ENCODE assay signal across 8 cellular contexts in the genomic region with DNA sequence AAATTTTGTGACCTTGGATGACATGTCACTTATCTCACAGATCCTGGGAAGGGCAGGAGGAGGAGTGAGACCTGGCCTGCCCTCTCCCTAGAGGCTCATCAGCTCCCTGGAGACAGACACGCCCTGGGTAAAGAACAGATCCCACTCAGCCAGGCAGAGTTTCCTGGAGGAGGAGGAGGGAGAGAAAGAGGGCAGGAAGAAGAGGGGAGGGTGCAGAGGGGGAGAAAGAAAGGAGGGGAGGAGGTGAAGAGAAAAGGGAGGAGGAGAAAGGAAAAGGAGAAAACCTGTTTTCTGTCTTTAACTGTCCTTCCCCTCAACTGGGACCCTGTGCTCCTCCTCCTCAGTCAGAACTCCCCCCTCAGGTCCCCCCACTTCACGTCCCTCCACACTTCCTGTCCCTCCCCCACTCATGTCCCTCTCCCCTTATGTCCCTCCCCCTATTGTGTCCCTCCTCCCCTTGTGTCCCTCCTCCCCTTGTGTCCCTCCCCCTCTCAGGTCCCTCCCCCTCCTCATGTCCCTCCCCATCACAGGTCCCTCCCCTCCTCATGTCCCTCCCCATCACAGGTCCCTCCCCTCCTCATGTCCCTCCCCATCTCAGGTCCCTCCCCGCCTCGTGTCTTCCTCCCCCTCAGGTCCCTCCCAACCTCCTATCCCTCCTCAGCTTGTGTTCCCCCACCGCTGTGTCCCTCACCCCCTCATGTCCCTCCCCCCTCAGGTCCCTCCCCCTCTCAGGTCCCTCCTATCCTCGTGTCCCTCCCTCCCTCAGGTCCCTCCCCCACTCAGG. TPM values are rescaled to one million over a fixed set of nuclear protein-coding genes. Genes with fewer than 3 reads are reported as not detected.
DNase-seq lines count a peak whose midpoint lies in the region; ATAC-seq, FAIRE-seq and TF ChIP-seq lines count a peak whose summit lies in the region.

No MANE protein-coding gene starts in this region.

- H3K79me2 ChIP-seq in ACC112 (ENCODE audit: control insufficient read depth, insufficient read depth, low read length, unreplicated experiment) (no peaks in the 10 kb centered on the region), endothelial cell of umbilical vein (ENCODE audit: control insufficient read depth, insufficient read depth, low read length) (no peaks in the 10 kb centered on the region)

- H3K27ac Mint-ChIP-seq in stimulated activated memory B cell treated with anti-CD40 and anti-IgM and Interleukin-4, amounts not matched to agents 10 μg/mL and 1 μg/mL and 100 μg/mL, for 72 hours, result no peak overlapping the region
- no peak overlapping the region for H3K27ac Mint-ChIP-seq in nephron progenitor cell

- H3K27me3 Mint-ChIP-seq in stimulated activated memory B cell treated with anti-CD40 and anti-IgM and Interleukin-4, amounts not matched to agents 10 μg/mL and 1 μg/mL and 100 μg/mL, for 72 hours, result peaks cover 3% of the 10 kb centered on the region
- H3K27me3 Mint-ChIP-seq in nephron progenitor cell (ENCODE audit: low read depth, poor library complexity), result peaks cover 6% of the 10 kb centered on the region

- intact Hi-C loops in endothelial cell of umbilical vein (cut with micrococcal nuclease), result no loop called here

- H3K4me2 ChIP-seq in endothelial cell of umbilical vein (ENCODE audit: insufficient read depth, low read length), result no peak overlapping the region

- peaks cover 20% of the 10 kb centered on the region for H3K4me1 Mint-ChIP-seq in stimulated activated memory B cell treated with anti-CD40 and anti-IgM and Interleukin-4, amounts not matched to agents 10 μg/mL and 1 μg/mL and 100 μg/mL, for 72 hours
- H3K4me1 Mint-ChIP-seq in nephron progenitor cell, result peaks cover 52% of the 10 kb centered on the region

- H3K36me3 ChIP-seq in ACC112 (ENCODE audit: insufficient read depth, low read length) (no peaks in the 10 kb centered on the region), endothelial cell of umbilical vein (ENCODE audit: control insufficient read depth in 2 of 2, extremely low read depth in 1 of 2, insufficient read depth in 2 of 2, low read length in 2 of 2) (no peaks in the 10 kb centered on the region)

- peak; percentile 39 for ATAC-seq in stimulated activated memory B cell treated with anti-CD40 and anti-IgM and Interleukin-4, amounts not matched to agents 10 μg/mL and 1 μg/mL and 100 μg/mL, for 72 hours
- ATAC-seq in HG03520 (IDR thresholded peaks at IDR 0.05; ENCODE audit: unreplicated experiment) (no peak), HG02763 (IDR thresholded peaks at IDR 0.05; ENCODE audit: unreplicated experiment) (no peak)

- no peaks in the 10 kb centered on the region for H4K20me1 ChIP-seq in endothelial cell of umbilical vein (replicated peaks; ENCODE audit: control insufficient read depth, extremely low read depth, insufficient read depth, low read length)

- H3K4me3 ChIP-seq in ACC112 (ENCODE audit: low read depth, low read length) (no peak overlapping the region), endothelial cell of umbilical vein (replicated peaks in 1 of 3; ENCODE audit: insufficient read depth in 1 of 3, low read depth in 1 of 3, low read length in 3 of 3) (no peak overlapping the region)

- no peak for TF ChIP-seq POLR2A in endothelial cell of umbilical vein (IDR thresholded peaks at IDR 0.05; ENCODE audit: low read depth, low read length)

- FAIRE-seq in endothelial cell of umbilical vein (lab: Jason Lieb, UNC), result peak; percentile 26

- no peak for TF ChIP-seq CTCF in endothelial cell of umbilical vein (IDR thresholded peaks at IDR 0.05; ENCODE audit: extremely low read depth in 1 of 2, insufficient read depth in 1 of 2, low read depth in 1 of 2, low read length in 2 of 2)
- TF ChIP-seq CTCF in nephron progenitor cell (IDR thresholded peaks at IDR 0.05), result no peak

- no peak overlapping the region for H3K9ac ChIP-seq in endothelial cell of umbilical vein (replicated peaks; ENCODE audit: extremely low read depth, insufficient read depth, low read length)

- no peak overlapping the region for H3K4me3 Mint-ChIP-seq in stimulated activated memory B cell treated with anti-CD40 and anti-IgM and Interleukin-4, amounts not matched to agents 10 μg/mL and 1 μg/mL and 100 μg/mL, for 72 hours
- no peak overlapping the region for H3K4me3 Mint-ChIP-seq in nephron progenitor cell

- H3K27ac ChIP-seq in ACC112 (ENCODE audit: low read depth, low read length) (peak overlapping the region; percentile 50), endothelial cell of umbilical vein (ENCODE audit: insufficient read depth, low read depth, low read length) (no peak overlapping the region)

- BruUV-seq in endothelial cell of umbilical vein (replicated peaks; lab: Mats Ljungman, UMichigan), result no TSS peak

- dilution Hi-C loops in endothelial cell of umbilical vein (cut with MboI; ENCODE audit: extremely low pct_ligation_motif_present, low sequenced_read_pairs), result no loop called here

- H3K27me3 ChIP-seq in ACC112 (ENCODE audit: insufficient read depth, low read length) (no peaks in the 10 kb centered on the region), endothelial cell of umbilical vein (ENCODE audit: control insufficient read depth in 2 of 2, insufficient read depth in 2 of 2, low read length in 2 of 2) (no peaks in the 10 kb centered on the region)

- H3K36me3 Mint-ChIP-seq in stimulated activated memory B cell treated with anti-CD40 and anti-IgM and Interleukin-4, amounts not matched to agents 10 μg/mL and 1 μg/mL and 100 μg/mL, for 72 hours, result peaks cover 4% of the 10 kb centered on the region
- no peaks in the 10 kb centered on the region for H3K36me3 Mint-ChIP-seq in nephron progenitor cell (ENCODE audit: low read depth)

- H3K9me3 ChIP-seq in endothelial cell of umbilical vein (replicated peaks; ENCODE audit: control insufficient read depth, insufficient read depth, low read length), result no peaks in the 10 kb centered on the region

- no peaks in the 10 kb centered on the region for H3K9me3 Mint-ChIP-seq in stimulated activated memory B cell treated with anti-CD40 and anti-IgM and Interleukin-4, amounts not matched to agents 10 μg/mL and 1 μg/mL and 100 μg/mL, for 72 hours
- no peaks in the 10 kb centered on the region for H3K9me3 Mint-ChIP-seq in nephron progenitor cell

- H2AFZ ChIP-seq in ACC112 (ENCODE audit: low read length, unreplicated experiment) (peak overlapping the region; percentile 91), endothelial cell of umbilical vein (ENCODE audit: low read depth, low read length) (peak overlapping the region; percentile 64)

- CTCF ChIA-PET in endothelial cell of umbilical vein (lab: Charles Lee), result interaction anchor here (0.6 to 1.4 kb wide), 2 partner anchors 10 to 120 kb away, joined by 3 to 4 read pairs; no protein-coding TSS in a partner anchor

- DNase-seq in HCEC 1CT (peak; percentile 43), OCI-M1 (lab: John Stamatoyannopoulos, UW) (peak; percentile 93), endothelial cell of umbilical vein (ENCODE audit: low read depth, low spot score) (no peak), nephron progenitor cell (no peak)

- H3K9me1 ChIP-seq in endothelial cell of umbilical vein (replicated peaks; ENCODE audit: control insufficient read depth, extremely low read depth, insufficient read depth, low read length), result no peaks in the 10 kb centered on the region

- H3K4me1 ChIP-seq in ACC112 (ENCODE audit: control insufficient read depth, insufficient read depth, low read length, unreplicated experiment) (peaks cover 49% of the 10 kb centered on the region), endothelial cell of umbilical vein (ENCODE audit: control insufficient read depth, extremely low read depth, insufficient read depth, low read length) (peaks cover 35% of the 10 kb centered on the region)

- POLR2A ChIA-PET in endothelial cell of umbilical vein (lab: Charles Lee), result interaction anchor here (0.7 kb wide), 1 partner anchor 9 kb away, joined by 6 read pairs; no protein-coding TSS in a partner anchor

TF ChIP-seq in endothelial cell of umbilical vein, 7 proteins besides CTCF, POLR2A, EP300 and RAD21:
- TF ChIP-seq GATA2 (IDR thresholded peaks at IDR 0.05; ENCODE audit: insufficient read depth, insufficient read length, low read depth, low read length) (no peak), EZH2 (IDR thresholded peaks at IDR 0.05; ENCODE audit: borderline replicate concordance, low read depth, low read length, severe bottlenecking) (no peak), MYC (IDR thresholded peaks at IDR 0.05; ENCODE audit: low read depth, low read length) (no peak), POLR2AphosphoS5 (IDR thresholded peaks at IDR 0.05; ENCODE audit: insufficient read depth, low read depth, low read length) (no peak), JUN (IDR thresholded peaks at IDR 0.05; ENCODE audit: borderline replicate concordance, insufficient read depth, insufficient read length, low read depth) (no peak), FOS (IDR thresholded peaks at IDR 0.05; ENCODE audit: borderline replicate concordance, insufficient read depth, low read length) (no peak), MAX (IDR thresholded peaks at IDR 0.05; ENCODE audit: insufficient read depth, insufficient read length) (no peak)

RNA-seq across cellular contexts. Expression of gene CGNL1, which starts 52.3 kb away (rescaled TPM):
- total RNA-seq in endothelial cell of umbilical vein, result 25.7 and 27.1 TPM in 2 replicates
- polyA plus RNA-seq in endothelial cell of umbilical vein, result 5.9 and 6.9 TPM in 2 replicates
- polyA plus RNA-seq in endothelial cell of umbilical vein (2011; cell fraction: cytosol; rRNA removed), result 8.8 and 9.0 TPM in 2 replicates
- 20.6 and 21.6 TPM in 2 replicates for polyA plus RNA-seq in endothelial cell of umbilical vein (2011; cell fraction: nucleus; rRNA removed)
- 10.4 and 16.7 TPM in 2 replicates for polyA plus RNA-seq in endothelial cell of umbilical vein (2012)
- 20.0 and 23.6 TPM in 2 replicates for polyA minus RNA-seq in endothelial cell of umbilical vein
- polyA minus RNA-seq in endothelial cell of umbilical vein (2011; cell fraction: cytosol; rRNA and poly(A)+ RNA removed), result not detected
- 21.5 and 22.7 TPM in 2 replicates for polyA minus RNA-seq in endothelial cell of umbilical vein (2011; cell fraction: nucleus; rRNA and poly(A)+ RNA removed)

Comparison
In these comparisons a context has a peak if more than half of its experiments do, and no peak if none do; other contexts are left out.
1. DNase-seq: peak in HCEC 1CT (single experiment) and OCI-M1 (single experiment); none in endothelial cell of umbilical vein (single experiment) and nephron progenitor cell (single experiment).